Comparison of ENCODE assay signal across 18 cellular contexts in genomic region chr5:97245371-97245770, GRCh38.
"Had no signal": no experiment of that assay in that cellular context is flagged by ENCODE, and none has a peak within 500 bp of the region (broad histone marks: within the 10 kb centered on the region; RNA-seq: fewer than 3 reads in every experiment).

No MANE protein-coding gene starts in this region.

- H3K27me3 ChIP-seq: dorsolateral prefrontal cortex, foreskin keratinocyte, upper lobe of right lung had no signal

- H3K27ac Mint-ChIP-seq: activated CD4-positive, alpha-beta memory T cell treated with anti-CD3 and anti-CD28 coated beads, Interleukin-2, amount 10 ng/mL, durations not matched to agents 7 days and 5 days; activated CD8-positive, alpha-beta memory T cell treated with anti-CD3 and anti-CD28 coated beads, Interleukin-2, amount 10 ng/mL, durations not matched to agents 7 days and 5 days; activated naive CD8-positive, alpha-beta T cell treated with anti-CD3 and anti-CD28 coated beads for 36 hours; activated T-helper 17 cell treated with anti-CD3 and anti-CD28 coated beads, Interleukin-2, amount 50 U/mL, for 72 hours; endodermal cell; stimulated activated naive B cell treated with anti-CD40 and anti-IgM and Interleukin-4, amounts not matched to agents 10 μg/mL and 1 μg/mL and 100 μg/mL, for 72 hours; T-helper 2 cell treated with Interferon-gamma antibody and Interleukin-4, amounts not matched to agents 5 μg/mL and 100 μg/mL, for 36 hours had no signal

- H3K36me3 ChIP-seq: left ventricle myocardium inferior, thoracic aorta, upper lobe of right lung had no signal

- H3K4me3 ChIP-seq: left ventricle myocardium inferior, thoracic aorta, upper lobe of right lung had no signal

- H3K27me3 Mint-ChIP-seq: activated CD4-positive, alpha-beta memory T cell treated with anti-CD3 and anti-CD28 coated beads, Interleukin-2, amount 10 ng/mL, durations not matched to agents 7 days and 5 days; activated CD8-positive, alpha-beta memory T cell treated with anti-CD3 and anti-CD28 coated beads, Interleukin-2, amount 10 ng/mL, durations not matched to agents 7 days and 5 days; activated naive CD8-positive, alpha-beta T cell treated with anti-CD3 and anti-CD28 coated beads for 36 hours; activated T-helper 17 cell treated with anti-CD3 and anti-CD28 coated beads, Interleukin-2, amount 50 U/mL, for 72 hours; stimulated activated naive B cell treated with anti-CD40 and anti-IgM and Interleukin-4, amounts not matched to agents 10 μg/mL and 1 μg/mL and 100 μg/mL, for 72 hours had no signal

- H3K4me1 ChIP-seq: foreskin keratinocyte, left ventricle myocardium inferior, upper lobe of right lung had no signal

- H3K9me3 ChIP-seq: thoracic aorta, upper lobe of right lung had no signal

- H3K36me3 Mint-ChIP-seq: activated CD8-positive, alpha-beta memory T cell treated with anti-CD3 and anti-CD28 coated beads, Interleukin-2, amount 10 ng/mL, durations not matched to agents 7 days and 5 days had no signal

- H3K4me3 Mint-ChIP-seq: activated CD4-positive, alpha-beta memory T cell treated with anti-CD3 and anti-CD28 coated beads, Interleukin-2, amount 10 ng/mL, durations not matched to agents 7 days and 5 days; activated CD8-positive, alpha-beta memory T cell treated with anti-CD3 and anti-CD28 coated beads, Interleukin-2, amount 10 ng/mL, durations not matched to agents 7 days and 5 days; activated naive CD8-positive, alpha-beta T cell treated with anti-CD3 and anti-CD28 coated beads for 36 hours; activated T-helper 17 cell treated with anti-CD3 and anti-CD28 coated beads, Interleukin-2, amount 50 U/mL, for 72 hours; endodermal cell; stimulated activated naive B cell treated with anti-CD40 and anti-IgM and Interleukin-4, amounts not matched to agents 10 μg/mL and 1 μg/mL and 100 μg/mL, for 72 hours; T-helper 2 cell treated with Interferon-gamma antibody and Interleukin-4, amounts not matched to agents 5 μg/mL and 100 μg/mL, for 36 hours had no signal

- H3K9me3 Mint-ChIP-seq: activated CD4-positive, alpha-beta memory T cell treated with anti-CD3 and anti-CD28 coated beads, Interleukin-2, amount 10 ng/mL, durations not matched to agents 7 days and 5 days; activated naive CD8-positive, alpha-beta T cell treated with anti-CD3 and anti-CD28 coated beads for 36 hours; T-helper 2 cell treated with Interferon-gamma antibody and Interleukin-4, amounts not matched to agents 5 μg/mL and 100 μg/mL, for 36 hours had no signal

- DNase-seq: activated CD4-positive, alpha-beta memory T cell treated with anti-CD3 and anti-CD28 coated beads, Interleukin-2, amount 10 ng/mL, durations not matched to agents 7 days and 5 days; activated CD8-positive, alpha-beta memory T cell treated with anti-CD3 and anti-CD28 coated beads, Interleukin-2, amount 10 ng/mL, durations not matched to agents 7 days and 5 days; activated naive CD4-positive, alpha-beta T cell; activated naive CD8-positive, alpha-beta T cell treated with anti-CD3 and anti-CD28 coated beads for 36 hours; amniotic stem cell; dorsolateral prefrontal cortex; endodermal cell; foreskin keratinocyte; hypothalamus; kidney; left ventricle myocardium inferior; mammary epithelial cell; stimulated activated naive B cell treated with anti-CD40 and anti-IgM and Interleukin-4, amounts not matched to agents 10 μg/mL and 1 μg/mL and 100 μg/mL, for 72 hours; upper lobe of right lung had no signal

- H3K27ac ChIP-seq: dorsolateral prefrontal cortex, epithelial cell of prostate, foreskin keratinocyte, left ventricle myocardium inferior, thoracic aorta, upper lobe of right lung had no signal

- H3K4me1 Mint-ChIP-seq: activated CD4-positive, alpha-beta memory T cell treated with anti-CD3 and anti-CD28 coated beads, Interleukin-2, amount 10 ng/mL, durations not matched to agents 7 days and 5 days; activated CD8-positive, alpha-beta memory T cell treated with anti-CD3 and anti-CD28 coated beads, Interleukin-2, amount 10 ng/mL, durations not matched to agents 7 days and 5 days; activated naive CD8-positive, alpha-beta T cell treated with anti-CD3 and anti-CD28 coated beads for 36 hours; activated T-helper 17 cell treated with anti-CD3 and anti-CD28 coated beads, Interleukin-2, amount 50 U/mL, for 72 hours; endodermal cell had no signal
